ENCODE assay signal across 13 cellular contexts in the genomic region with DNA sequence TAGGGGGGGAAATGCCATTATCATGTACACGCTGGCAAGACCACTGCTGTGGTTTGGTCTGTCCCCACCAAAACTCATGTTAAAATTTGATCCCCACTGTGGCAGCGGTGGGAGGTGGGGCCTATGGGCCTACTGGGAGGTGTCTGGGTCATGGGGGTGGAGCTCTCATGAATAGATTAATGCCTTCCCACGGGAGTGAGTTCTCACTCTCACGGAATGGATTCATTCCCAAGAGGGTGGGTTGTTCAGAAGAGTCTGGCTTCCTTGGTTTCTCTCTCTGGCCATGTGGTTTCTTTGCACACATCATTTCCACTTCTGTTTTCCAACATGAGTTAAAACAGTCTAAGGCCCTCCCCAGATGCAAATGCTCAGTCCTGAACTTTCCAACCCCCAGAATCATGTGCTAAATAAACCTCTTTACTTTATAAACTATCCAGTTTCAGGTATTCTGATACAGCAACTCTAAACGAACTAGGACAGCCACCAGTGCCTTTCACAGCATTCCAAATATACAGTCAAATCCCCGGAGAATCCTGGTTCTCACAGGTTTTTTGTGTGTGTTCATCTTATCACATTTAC. TPM values are rescaled to one million over a fixed set of nuclear protein-coding genes. Genes with fewer than 3 reads are reported as not detected.
A peak's percentile ranks its signal among the peaks of the same experiment; 100 is the strongest.
DNase-seq lines count a peak whose midpoint lies in the region; ATAC-seq, FAIRE-seq and TF ChIP-seq lines count a peak whose summit lies in the region.
"Had no signal": no experiment of that assay in that cellular context is flagged by ENCODE, and none has a peak within 500 bp of the region (broad histone marks: within the 10 kb centered on the region; RNA-seq: fewer than 3 reads in every experiment).

No MANE protein-coding gene starts in this region.

- CTCF ChIA-PET in A549 (lab: Yijun Ruan, JAX): interaction anchor here (1.1 to 2.4 kb wide), 4 partner anchors 10 to 213 kb away, joined by 3 to 7 read pairs (median 5); no protein-coding TSS in a partner anchor
- CTCF ChIA-PET in GM10248 (lab: Yijun Ruan, JAX): interaction anchor here (1.1 kb wide), 1 partner anchor 9 kb away, joined by 3 read pairs; no protein-coding TSS in a partner anchor

- no peak overlapping the region for H2AFZ ChIP-seq in fibroblast of lung (ENCODE audit: low read length)

- intact Hi-C loops in activated T-helper 2 cell treated with anti-CD3 and anti-CD28 coated beads, Interferon-gamma antibody, Interleukin-2, Interleukin-4, amounts not matched to agents 10 μg/mL and 5 μg/mL and 100 μg/mL, durations not matched to agents 14 hours and 24 hours and 36 hours (cut with micrococcal nuclease): no loop called here

- H3K9me3 ChIP-seq in A549: peaks cover 7% of the 10 kb centered on the region; the same call in 2 of the 3 replicates
- no peaks in the 10 kb centered on the region for H3K9me3 ChIP-seq in fibroblast of lung (ENCODE audit: control insufficient read depth, insufficient read depth, low read depth, low read length)
- H3K9me3 ChIP-seq in muscle layer of duodenum (ENCODE audit: control insufficient read depth in 1 of 2, low read length in 2 of 2): no peaks in the 10 kb centered on the region

- H3K4me1 ChIP-seq in A549: peaks cover 82% of the 10 kb centered on the region
- H3K4me1 ChIP-seq in fibroblast of lung (ENCODE audit: control insufficient read depth, extremely low read depth, insufficient read depth, low read length): peaks cover 19% of the 10 kb centered on the region
- peaks cover 9 to 22% of the 10 kb centered on the region in 2 donors for H3K4me1 ChIP-seq in muscle layer of duodenum (ENCODE audit: control insufficient read depth in 1 of 2, insufficient read depth in 2 of 2, low read length in 2 of 2)

- H3K27me3 ChIP-seq in fibroblast of lung (ENCODE audit: control insufficient read depth, insufficient read depth, low read length) (no peaks in the 10 kb centered on the region), muscle layer of duodenum (ENCODE audit: low read depth, low read length) (no peaks in the 10 kb centered on the region)

- POLR2A ChIA-PET in A549 (lab: Yijun Ruan, JAX): interaction anchor here (0.6 kb wide), 4 partner anchors 12 to 1997 kb away, joined by 3 to 7 read pairs (median 3); no protein-coding TSS in a partner anchor
- POLR2A ChIA-PET in GM10248 (lab: Yijun Ruan, JAX): interaction anchor here (0.6 kb wide), 1 partner anchor 30 kb away, joined by 4 read pairs; no protein-coding TSS in a partner anchor

- TF ChIP-seq CTCF in A549 (IDR thresholded peaks at IDR 0.05) (no peak), fibroblast of lung (conservative IDR thresholded peaks at IDR 0.05 in 1 of 2, IDR thresholded peaks at IDR 0.05 in 1 of 2; ENCODE audit: low read depth in 1 of 2, low read length in 2 of 2) (no peak), GM10248 (IDR thresholded peaks at IDR 0.05; ENCODE audit: control extremely low read depth, extremely low read depth, low read depth, missing control alignments) (no peak)

- TF ChIP-seq POLR2A in A549 (IDR thresholded peaks at IDR 0.05; ENCODE audit: low read length): no peak

- H3K36me3 ChIP-seq in fibroblast of lung (ENCODE audit: control insufficient read depth, insufficient read depth, low read length) (no peaks in the 10 kb centered on the region), muscle layer of duodenum (ENCODE audit: control insufficient read depth in 1 of 2, insufficient read depth in 2 of 2, low read length in 2 of 2) (no peaks in the 10 kb centered on the region)

- peak in 1 of 2 experiments; percentile 23; a peak in 3 of 6 replicates for ATAC-seq in A549
- ATAC-seq in HG03457 (IDR thresholded peaks at IDR 0.05; ENCODE audit: unreplicated experiment): no peak
- ATAC-seq: stimulated activated effector memory CD8-positive, alpha-beta T cell treated with anti-CD3 and anti-CD28 coated beads, Interleukin-12 subunit alpha, Interleukin-12 subunit beta, amount 100 ng/mL, for 72 hours had no signal

- peaks cover 33% of the 10 kb centered on the region for H3K36me3 Mint-ChIP-seq in activated T-helper 2 cell treated with anti-CD3 and anti-CD28 coated beads, Interferon-gamma antibody, Interleukin-2, Interleukin-4, amounts not matched to agents 10 μg/mL and 5 μg/mL and 100 μg/mL, durations not matched to agents 14 hours and 24 hours and 36 hours (ENCODE audit: low read depth)
- H3K36me3 Mint-ChIP-seq: stimulated activated effector memory CD8-positive, alpha-beta T cell treated with anti-CD3 and anti-CD28 coated beads, Interleukin-12 subunit alpha, Interleukin-12 subunit beta, amount 100 ng/mL, for 72 hours had no signal

- DNase-seq in A549 (ENCODE audit: low read depth in 1 of 2, low spot score in 1 of 2) (no peak), SW480 (ENCODE audit: low spot score) (peak; percentile 34), fibroblast of lung (ENCODE audit: low read depth in 2 of 2) (no peak), SKM-1 (lab: John Stamatoyannopoulos, UW; ENCODE audit: unreplicated experiment) (no peak), GM10248 (ENCODE audit: extremely low spot score) (no peak)
- DNase-seq in activated T-helper 2 cell treated with anti-CD3 and anti-CD28 coated beads, Interferon-gamma antibody, Interleukin-2, Interleukin-4, amounts not matched to agents 10 μg/mL and 5 μg/mL and 100 μg/mL, durations not matched to agents 14 hours and 24 hours and 36 hours (ENCODE audit: low spot score): no peak
- DNase-seq: amygdala, NCI-H774 had no signal

- H3K4me3 ChIP-seq in A549: no peak overlapping the region
- H3K4me3 ChIP-seq in fibroblast of lung (replicated peaks in 1 of 4; ENCODE audit: control extremely low read depth in 1 of 4, insufficient read depth in 1 of 4, low read depth in 3 of 4, low read length in 4 of 4): no peak overlapping the region
- no peak overlapping the region for H3K4me3 ChIP-seq in muscle layer of duodenum (ENCODE audit: low read depth in 1 of 2, low read length in 2 of 2)

- H3K27ac Mint-ChIP-seq in activated T-helper 2 cell treated with anti-CD3 and anti-CD28 coated beads, Interferon-gamma antibody, Interleukin-2, Interleukin-4, amounts not matched to agents 10 μg/mL and 5 μg/mL and 100 μg/mL, durations not matched to agents 14 hours and 24 hours and 36 hours: no peak overlapping the region
- H3K27ac Mint-ChIP-seq: stimulated activated effector memory CD8-positive, alpha-beta T cell treated with anti-CD3 and anti-CD28 coated beads, Interleukin-12 subunit alpha, Interleukin-12 subunit beta, amount 100 ng/mL, for 72 hours; T-helper 1 cell treated with Interleukin-12 subunit alpha and Interleukin-12 subunit beta and Interleukin-4 antibody, amounts not matched to agents 30 μg/mL and 1 μg/mL, for 36 hours had no signal

- TF ChIP-seq RAD21 in A549 (conservative IDR thresholded peaks at IDR 0.05 in 1 of 2, IDR thresholded peaks at IDR 0.05 in 1 of 2): no peak

- no peaks in the 10 kb centered on the region for H4K20me1 ChIP-seq in fibroblast of lung (ENCODE audit: control insufficient read depth, extremely low read depth, insufficient read depth, low read length)

- no peak for TF ChIP-seq EP300 in A549 (IDR thresholded peaks at IDR 0.05)

- peaks cover 22% of the 10 kb centered on the region for H3K9me3 Mint-ChIP-seq in activated T-helper 2 cell treated with anti-CD3 and anti-CD28 coated beads, Interferon-gamma antibody, Interleukin-2, Interleukin-4, amounts not matched to agents 10 μg/mL and 5 μg/mL and 100 μg/mL, durations not matched to agents 14 hours and 24 hours and 36 hours
- H3K9me3 Mint-ChIP-seq: stimulated activated effector memory CD8-positive, alpha-beta T cell treated with anti-CD3 and anti-CD28 coated beads, Interleukin-12 subunit alpha, Interleukin-12 subunit beta, amount 100 ng/mL, for 72 hours had no signal

- H3K4me3 Mint-ChIP-seq in activated T-helper 2 cell treated with anti-CD3 and anti-CD28 coated beads, Interferon-gamma antibody, Interleukin-2, Interleukin-4, amounts not matched to agents 10 μg/mL and 5 μg/mL and 100 μg/mL, durations not matched to agents 14 hours and 24 hours and 36 hours (ENCODE audit: low read depth): no peak overlapping the region
- H3K4me3 Mint-ChIP-seq: stimulated activated effector memory CD8-positive, alpha-beta T cell treated with anti-CD3 and anti-CD28 coated beads, Interleukin-12 subunit alpha, Interleukin-12 subunit beta, amount 100 ng/mL, for 72 hours; T-helper 1 cell treated with Interleukin-12 subunit alpha and Interleukin-12 subunit beta and Interleukin-4 antibody, amounts not matched to agents 30 μg/mL and 1 μg/mL, for 36 hours had no signal

- H3K4me2 ChIP-seq in A549: peak overlapping the region; percentile 81
- H3K4me2 ChIP-seq in fibroblast of lung (ENCODE audit: extremely low read depth, insufficient read depth, low read length): no peak overlapping the region

- H3K79me2 ChIP-seq in fibroblast of lung (ENCODE audit: control insufficient read depth, insufficient read depth, low read length): peaks cover 75% of the 10 kb centered on the region

- 75% methylated on average over 6 of the region's 6 CpGs for WGBS in A549 (ENCODE audit: missing lambda C conversion rate)

- H3K27ac ChIP-seq in A549: peak overlapping the region; percentile 78 to 83
- H3K27ac ChIP-seq in fibroblast of lung (ENCODE audit: insufficient read depth, low read length): peak overlapping the region; percentile 66
- H3K27ac ChIP-seq in muscle layer of duodenum (ENCODE audit: low read length): peak overlapping the region; percentile 1

- FAIRE-seq in A549 (lab: Jason Lieb, UNC): no peak
- FAIRE-seq: frontal cortex had no signal

- no peaks in the 10 kb centered on the region for H3K27me3 Mint-ChIP-seq in activated T-helper 2 cell treated with anti-CD3 and anti-CD28 coated beads, Interferon-gamma antibody, Interleukin-2, Interleukin-4, amounts not matched to agents 10 μg/mL and 5 μg/mL and 100 μg/mL, durations not matched to agents 14 hours and 24 hours and 36 hours (ENCODE audit: low read depth)

- H3K9ac ChIP-seq in fibroblast of lung (ENCODE audit: insufficient read depth, low read length): no peak overlapping the region

- H3K4me1 Mint-ChIP-seq in activated T-helper 2 cell treated with anti-CD3 and anti-CD28 coated beads, Interferon-gamma antibody, Interleukin-2, Interleukin-4, amounts not matched to agents 10 μg/mL and 5 μg/mL and 100 μg/mL, durations not matched to agents 14 hours and 24 hours and 36 hours (ENCODE audit: low read depth): peaks cover 27% of the 10 kb centered on the region

TF ChIP-seq in A549, 52 proteins besides CTCF, POLR2A, EP300 and RAD21 (continues in another document):
- TF ChIP-seq KDM1A (IDR thresholded peaks at IDR 0.05; ENCODE audit: low read depth): no peak

RNA-seq across cellular contexts. Expression of a gene that starts 44.3 kb away (rescaled TPM):
- polyA plus RNA-seq in A549 (2011; rRNA removed) (21.5 and 22.1 TPM in 2 replicates), A549 (2017; fragmentation: RNase III; extraction: RNeasy Plus Mini Kit Qiagen cat#74134 plus additional on column Dnase treatment) (13.3 to 15.4 TPM (median 13.8 TPM) in 3 replicates), fibroblast of lung (15.9 and 17.2 TPM in 2 replicates)
- polyA plus RNA-seq in A549 (2012; cell fraction: cytosol; rRNA removed): 8.6 and 10.8 TPM in 2 replicates
- 23.9 and 34.3 TPM in 2 replicates for polyA plus RNA-seq in A549 (2012; cell fraction: nucleus; rRNA removed)
- polyA minus RNA-seq in A549 (2011; rRNA and poly(A)+ RNA removed): 20.1 and 20.5 TPM in 2 replicates
- 13.1 and 18.7 TPM in 2 replicates for total RNA-seq in fibroblast of lung
- 12.2 and 15.4 TPM in 2 replicates for polyA plus RNA-seq in fibroblast of lung (2012)
- 15.4 and 17.3 TPM in 2 replicates for polyA minus RNA-seq in fibroblast of lung (ENCODE audit: low replicate concordance)
- total RNA-seq in activated T-helper 2 cell treated with anti-CD3 and anti-CD28 coated beads, Interferon-gamma antibody, Interleukin-2, Interleukin-4, amounts not matched to agents 10 μg/mL and 5 μg/mL and 100 μg/mL, durations not matched to agents 14 hours and 24 hours and 36 hours: 12.4 and 13.5 TPM in 2 replicates

Comparison
In these comparisons a context has a peak if more than half of its experiments do, and no peak if none do; other contexts are left out.
1. H3K27ac ChIP-seq: peak in every context shown above with its lines; median percentile 80 in A549; 66 in fibroblast of lung; 1 in muscle layer of duodenum.